7 cellular contexts compared by ENCODE assay signal in genomic region chr3:19199131-19199530, GRCh38. TPM values are rescaled to one million over a fixed set of nuclear protein-coding genes. Genes with fewer than 3 reads are reported as not detected.
"Had no signal": no experiment of that assay in that cellular context is flagged by ENCODE, and none has a peak within 500 bp of the region (broad histone marks: within the 10 kb centered on the region; RNA-seq: fewer than 3 reads in every experiment).

No MANE protein-coding gene starts in this region.

- DNase-seq: H9, HCEC 1CT had no signal

- H3K36me3 Mint-ChIP-seq: IgD-negative memory B cell had no signal

- H3K4me3 ChIP-seq: GM23338 had no signal

- H3K4me3 Mint-ChIP-seq: GM23338, H9, IgD-negative memory B cell had no signal

- H3K27me3 Mint-ChIP-seq: IgD-negative memory B cell had no signal

- H3K9me3 Mint-ChIP-seq: GM23338, H9, IgD-negative memory B cell had no signal

- H3K27ac ChIP-seq: HL-60 had no signal

- ATAC-seq: GM23338, HepG2 had no signal

- H3K4me1 Mint-ChIP-seq: GM23338, H9, IgD-negative memory B cell had no signal

- H3K27ac Mint-ChIP-seq: H9, IgD-negative memory B cell had no signal

RNA-seq across cellular contexts. Expression of gene KCNH8, which starts 50.8 kb away (rescaled TPM):
- total RNA-seq: HT1080 had no signal
- polyA plus RNA-seq: HepG2 had no signal
